Comparison of ENCODE assay signal across 8 cellular contexts in the genomic region with DNA sequence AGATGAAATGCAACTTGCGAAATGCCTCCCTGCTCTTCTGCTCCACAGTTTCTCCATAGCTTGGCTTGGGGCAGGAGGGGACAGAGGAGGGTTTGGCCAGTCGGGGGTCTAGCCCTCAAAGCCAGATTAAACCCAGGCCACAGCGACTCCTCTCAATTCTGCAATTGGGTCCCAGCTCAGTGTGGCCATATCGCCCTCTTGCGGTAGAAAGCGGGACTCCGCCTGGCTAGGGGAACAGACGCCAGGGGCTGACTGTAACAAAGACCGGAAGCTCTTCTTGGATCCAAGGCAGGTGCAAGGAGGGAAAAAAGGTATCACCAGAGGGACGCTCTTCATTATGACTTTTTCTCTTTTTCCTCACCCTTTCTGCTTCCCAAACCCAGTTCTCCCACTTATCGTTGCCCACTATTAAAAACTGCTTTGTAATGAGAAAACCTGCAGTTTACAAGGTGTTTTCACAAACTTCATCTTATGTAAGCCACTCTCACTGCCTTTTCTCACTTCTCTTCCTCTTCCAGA. TPM values are rescaled to one million over a fixed set of nuclear protein-coding genes. Genes with fewer than 3 reads are reported as not detected.
DNase-seq lines count a peak whose midpoint lies in the region; ATAC-seq and TF ChIP-seq lines count a peak whose summit lies in the region.

No MANE protein-coding gene starts in this region.

- 8 to 10% methylated on average over 11 of the region's 11 CpGs for WGBS in heart right ventricle, 2 donors
- 8 to 10% (median 9%) methylated on average over 11 of the region's 11 CpGs for WGBS in psoas muscle, 3 donors
- WGBS in aorta, 2 donors, result 5 to 8% methylated on average over 11 of the region's 11 CpGs

- peak; percentile 73 to 92 (median 82) for DNase-seq in CD8-positive, alpha-beta T cell
- DNase-seq in NCI-H1105 treated with DMSO at 0.1 percent for 48 hours (lab: John Stamatoyannopoulos, UW) (peak; percentile 82), SW 1271 (lab: John Stamatoyannopoulos, UW) (peak; percentile 8 to 46), heart right ventricle (peak; percentile 71 to 80), psoas muscle (peak; percentile 78 to 86), aorta (peak; percentile 79 to 92)
- DNase-seq in activated naive CD8-positive, alpha-beta T cell treated with anti-CD3 and anti-CD28 coated beads, Interleukin-2, amount 50 U/mL, for 24 hours, result peak; percentile 92

- CTCF ChIA-PET in CD8-positive, alpha-beta T cell (lab: Charles Lee), result interaction anchor here (0.6 to 3.6 kb wide), 54 partner anchors 8 to 1019 kb away, joined by 3 to 34 read pairs (median 3); a partner anchor contains a TSS

- no peak overlapping the region for H3K4me3 ChIP-seq in CD8-positive, alpha-beta T cell (ENCODE audit: low read depth, low read length)
- H3K4me3 ChIP-seq in heart right ventricle, result no peak overlapping the region
- no peak overlapping the region for H3K4me3 ChIP-seq in psoas muscle
- no peak overlapping the region for H3K4me3 ChIP-seq in aorta (ENCODE audit: low read length in 2 of 2)

- no peaks in the 10 kb centered on the region for H3K27me3 ChIP-seq in CD8-positive, alpha-beta T cell (ENCODE audit: insufficient read depth, low read length)
- H3K27me3 ChIP-seq in heart right ventricle (peaks cover 0 to 11% (median 0%) of the 10 kb centered on the region in 7 donors), psoas muscle (ENCODE audit: insufficient read depth in 3 of 3, low read length in 2 of 3) (no peaks in the 10 kb centered on the region), aorta (ENCODE audit: control insufficient read depth in 1 of 2, insufficient read depth in 2 of 2, low read length in 1 of 2) (no peaks in the 10 kb centered on the region)

- no peak overlapping the region for H3K4me3 Mint-ChIP-seq in CD8-positive, alpha-beta T cell
- H3K4me3 Mint-ChIP-seq in activated naive CD8-positive, alpha-beta T cell treated with anti-CD3 and anti-CD28 coated beads, Interleukin-2, amount 50 U/mL, for 24 hours, result no peak overlapping the region

- TF ChIP-seq CTCF in CD8-positive, alpha-beta T cell (IDR thresholded peaks at IDR 0.05), result peak; percentile 99
- TF ChIP-seq CTCF in heart right ventricle (IDR thresholded peaks at IDR 0.05) (peak; percentile 85 to 99 (median 96)), psoas muscle (IDR thresholded peaks at IDR 0.05) (peak; percentile 95)

- intact Hi-C loops in CD8-positive, alpha-beta T cell (cut with DNase I, micrococcal nuclease), result loop anchor here (1.0 to 10.0 kb wide), 9 partner anchors 35 to 249 kb away; no protein-coding TSS in a partner anchor
- intact Hi-C loops in heart right ventricle (cut with DNase I) (loop anchor here in 8 of 10 donors (1.0 to 10.0 kb wide), 6 partner anchors 87 to 189 kb away; no protein-coding TSS in a partner anchor), psoas muscle (cut with DNase I) (loop anchor here (1.0 to 2.0 kb wide), 2 partner anchors 185 to 187 kb away; no protein-coding TSS in a partner anchor), aorta (cut with DNase I) (loop anchor here in 1 of 2 donors (5.0 kb wide), 1 partner anchor 184 kb away; no protein-coding TSS in a partner anchor)

- no peaks in the 10 kb centered on the region for H3K27me3 Mint-ChIP-seq in CD8-positive, alpha-beta T cell (ENCODE audit: low read depth)
- peaks cover 2% of the 10 kb centered on the region for H3K27me3 Mint-ChIP-seq in activated naive CD8-positive, alpha-beta T cell treated with anti-CD3 and anti-CD28 coated beads, Interleukin-2, amount 50 U/mL, for 24 hours

- no peak overlapping the region for H3K27ac ChIP-seq in CD8-positive, alpha-beta T cell (ENCODE audit: low read depth, low read length)
- H3K27ac ChIP-seq in heart right ventricle (no peak overlapping the region), psoas muscle (no peak overlapping the region), aorta (ENCODE audit: low read depth in 1 of 2, low read length in 2 of 2) (no peak overlapping the region)

- H3K36me3 Mint-ChIP-seq in CD8-positive, alpha-beta T cell, result no peaks in the 10 kb centered on the region
- H3K36me3 Mint-ChIP-seq in activated naive CD8-positive, alpha-beta T cell treated with anti-CD3 and anti-CD28 coated beads, Interleukin-2, amount 50 U/mL, for 24 hours (ENCODE audit: low read depth), result no peaks in the 10 kb centered on the region

- peak; percentile 89 for ATAC-seq in CD8-positive, alpha-beta T cell
- ATAC-seq in GM21786 (IDR thresholded peaks at IDR 0.05; ENCODE audit: unreplicated experiment), result peak; percentile 42
- ATAC-seq in activated naive CD8-positive, alpha-beta T cell treated with anti-CD3 and anti-CD28 coated beads, Interleukin-2, amount 50 U/mL, for 24 hours, result peak; percentile 91
- ATAC-seq in heart right ventricle, result peak; percentile 75 to 87 (median 84)
- ATAC-seq in psoas muscle, result peak; percentile 83 to 97 (median 93)
- ATAC-seq in aorta (ENCODE audit: low FRiP score), result peak; percentile 84

- H3K4me1 Mint-ChIP-seq in CD8-positive, alpha-beta T cell (ENCODE audit: low read depth), result peaks cover 16% of the 10 kb centered on the region
- H3K4me1 Mint-ChIP-seq in activated naive CD8-positive, alpha-beta T cell treated with anti-CD3 and anti-CD28 coated beads, Interleukin-2, amount 50 U/mL, for 24 hours, result peaks cover 20% of the 10 kb centered on the region

- no peaks in the 10 kb centered on the region for H3K9me3 Mint-ChIP-seq in CD8-positive, alpha-beta T cell
- H3K9me3 Mint-ChIP-seq in activated naive CD8-positive, alpha-beta T cell treated with anti-CD3 and anti-CD28 coated beads, Interleukin-2, amount 50 U/mL, for 24 hours, result no peaks in the 10 kb centered on the region

- H3K36me3 ChIP-seq in CD8-positive, alpha-beta T cell (ENCODE audit: insufficient read depth, low read length), result no peaks in the 10 kb centered on the region
- no peaks in the 10 kb centered on the region for H3K36me3 ChIP-seq in heart right ventricle
- no peaks in the 10 kb centered on the region for H3K36me3 ChIP-seq in psoas muscle (ENCODE audit: insufficient read depth in 1 of 2, low read depth in 1 of 2)
- H3K36me3 ChIP-seq in aorta (ENCODE audit: control insufficient read depth in 1 of 2, insufficient read depth in 2 of 2, low read length in 1 of 2), result no peaks in the 10 kb centered on the region

- POLR2A ChIA-PET in CD8-positive, alpha-beta T cell (lab: Charles Lee), result interaction anchor here (0.9 to 1.4 kb wide), 2 partner anchors 10 to 127 kb away, joined by 3 read pairs; no protein-coding TSS in a partner anchor

- H3K9me3 ChIP-seq in CD8-positive, alpha-beta T cell (ENCODE audit: low read length), result no peaks in the 10 kb centered on the region
- H3K9me3 ChIP-seq in heart right ventricle (no peaks in the 10 kb centered on the region), psoas muscle (no peaks in the 10 kb centered on the region), aorta (ENCODE audit: control insufficient read depth, low read length) (no peaks in the 10 kb centered on the region)

- H3K27ac Mint-ChIP-seq in CD8-positive, alpha-beta T cell, result peak overlapping the region; percentile 32
- peak overlapping the region; percentile 57 for H3K27ac Mint-ChIP-seq in activated naive CD8-positive, alpha-beta T cell treated with anti-CD3 and anti-CD28 coated beads, Interleukin-2, amount 50 U/mL, for 24 hours

- H3K4me1 ChIP-seq in CD8-positive, alpha-beta T cell (ENCODE audit: insufficient read depth, low read length), result peaks cover 11% of the 10 kb centered on the region
- H3K4me1 ChIP-seq in heart right ventricle (peaks cover 0 to 13% (median 0%) of the 10 kb centered on the region in 9 donors), psoas muscle (no peaks in the 10 kb centered on the region), aorta (ENCODE audit: control insufficient read depth in 1 of 2, insufficient read depth in 2 of 2, low read length in 2 of 2) (no peaks in the 10 kb centered on the region)

RNA-seq across cellular contexts. Expression of a gene that starts 36.6 kb away (rescaled TPM):
- total RNA-seq in CD8-positive, alpha-beta T cell, result 10 to 100 TPM; 17.0 to 17.2 TPM
- total RNA-seq in heart right ventricle (10 to 100 TPM; 26.3 to 37.7 (median 30.4) TPM), psoas muscle (10 to 100 TPM; 36.0 to 40.6 (median 37.1) TPM), aorta (10 to 100 TPM; 27.2 to 31.4 TPM)
- polyA plus RNA-seq in heart right ventricle (10 to 100 TPM in 1 of 2 donors, 1 to 10 TPM in 1; 8.0 to 17.5 TPM), psoas muscle (10 to 100 TPM; 22.6 to 62.1 (median 32.9) TPM), aorta (10 to 100 TPM; 10.5 to 13.2 TPM)

RNA-seq across cellular contexts. Expression of a gene that starts 53.0 kb away (rescaled TPM):
- total RNA-seq in CD8-positive, alpha-beta T cell, result 1 to 10 TPM; 4.7 to 5.6 TPM
- total RNA-seq in heart right ventricle (10 to 100 TPM in 4 of 10 donors, 1 to 10 TPM in 6; 6.8 to 13.1 (median 9.0) TPM), psoas muscle (10 to 100 TPM in 2 of 4 donors, 1 to 10 TPM in 2; 9.1 to 15.4 (median 12.1) TPM), aorta (10 to 100 TPM in 1 of 2 donors, 1 to 10 TPM in 1; 8.3 to 16.5 TPM)
- polyA plus RNA-seq in heart right ventricle (1 to 10 TPM; 2.8 to 5.9 TPM), psoas muscle (1 to 10 TPM; 2.2 to 6.6 (median 4.7) TPM), aorta (1 to 10 TPM; 2.5 to 6.9 TPM)

Comparison
In these comparisons a context has a peak if more than half of its experiments do, and no peak if none do; other contexts are left out.
1. ATAC-seq: peak in every context shown above with its lines; median percentile 93 in psoas muscle; 91 in activated naive CD8-positive, alpha-beta T cell treated with anti-CD3 and anti-CD28 coated beads, Interleukin-2, amount 50 U/mL, for 24 hours; 89 in CD8-positive, alpha-beta T cell; 84 in aorta; 84 in heart right ventricle; 42 in GM21786.
2. DNase-seq: peak in every context shown above with its lines; median percentile 92 in activated naive CD8-positive, alpha-beta T cell treated with anti-CD3 and anti-CD28 coated beads, Interleukin-2, amount 50 U/mL, for 24 hours; 86 in aorta; 82 in CD8-positive, alpha-beta T cell; 82 in NCI-H1105 treated with DMSO at 0.1 percent for 48 hours; 82 in psoas muscle; 76 in heart right ventricle; 27 in SW 1271.